Comparison of ENCODE assay signal across 9 cellular contexts in the genomic region with DNA sequence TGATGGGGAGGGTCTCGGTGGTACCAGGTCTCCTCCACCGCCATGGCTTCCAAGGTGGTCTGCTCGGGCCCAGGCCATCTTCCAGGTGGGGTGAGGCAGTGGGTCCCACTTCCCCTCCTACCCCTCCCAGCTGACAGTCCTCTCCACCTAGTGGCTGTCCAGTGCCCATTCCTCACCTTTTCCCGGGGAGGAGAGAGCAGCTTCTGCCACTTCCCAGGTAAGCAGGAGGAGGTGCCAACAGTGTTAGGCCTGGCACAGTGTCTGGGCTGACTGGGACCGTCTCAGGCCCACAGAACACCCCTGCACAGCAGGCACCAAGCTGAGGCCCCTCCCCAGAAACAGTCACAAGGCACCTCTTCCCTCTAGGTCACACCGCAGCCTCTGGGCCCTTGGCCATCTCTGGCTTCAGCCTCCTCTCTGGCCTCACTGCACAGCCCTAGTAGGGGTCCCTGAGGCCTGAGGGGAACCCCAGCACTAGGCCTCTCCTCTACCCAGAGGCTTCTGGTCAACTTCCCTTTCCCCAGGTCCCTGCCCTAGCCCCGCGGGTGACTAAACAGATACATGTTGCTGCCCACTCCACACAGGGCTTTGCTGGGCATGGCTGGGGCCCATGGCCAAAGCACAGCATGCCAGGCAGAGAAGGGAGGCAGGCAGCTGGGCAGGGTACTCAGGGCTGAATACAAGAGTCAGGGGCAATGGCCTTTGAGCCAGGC. TPM values are rescaled to one million over a fixed set of nuclear protein-coding genes. Genes with fewer than 3 reads are reported as not detected.
DNase-seq lines count a peak whose midpoint lies in the region; ATAC-seq and TF ChIP-seq lines count a peak whose summit lies in the region.
"Had no signal": no experiment of that assay in that cellular context is flagged by ENCODE, and none has a peak within 500 bp of the region (broad histone marks: within the 10 kb centered on the region; RNA-seq: fewer than 3 reads in every experiment).

No MANE protein-coding gene starts in this region.

- H3F3A ChIP-seq in PC-3 (ENCODE audit: low read length, unreplicated experiment) = no peaks in the 10 kb centered on the region

- ATAC-seq in PC-3 (no peak), GM18505 (IDR thresholded peaks at IDR 0.05; ENCODE audit: unreplicated experiment) (no peak), HG03039 (IDR thresholded peaks at IDR 0.05; ENCODE audit: unreplicated experiment) (no peak)

- no TSS peak for BruUV-seq in PC-3 (replicated peaks; lab: Mats Ljungman, UMichigan)

- H3K9me3 ChIP-seq in PC-3 (ENCODE audit: low read length) = no peaks in the 10 kb centered on the region

- H3K9me3 Mint-ChIP-seq in endothelial cell (ENCODE audit: unreplicated experiment) = no peaks in the 10 kb centered on the region

- peaks cover 17% of the 10 kb centered on the region for H3K4me1 Mint-ChIP-seq in endothelial cell (ENCODE audit: unreplicated experiment)

- H3K27ac Mint-ChIP-seq in endothelial cell (ENCODE audit: unreplicated experiment) = peak overlapping the region; percentile 90

- in situ Hi-C loops in G401 (cut with HindIII; ENCODE audit: low sequenced_read_pairs) = no loop called here

- peaks cover 20% of the 10 kb centered on the region for H3K4me1 ChIP-seq in PC-3 (ENCODE audit: insufficient read depth, low read length)

- no peak overlapping the region for H3K4me2 ChIP-seq in PC-3 (ENCODE audit: low read length)

- H3K27me3 Mint-ChIP-seq in endothelial cell (ENCODE audit: unreplicated experiment) = peaks cover 15% of the 10 kb centered on the region

- H3K36me3 ChIP-seq in PC-3 (ENCODE audit: low read depth, low read length) = peaks cover 40% of the 10 kb centered on the region

- no peak overlapping the region for H3K4me3 ChIP-seq in PC-3 (ENCODE audit: low read length)

- no peaks in the 10 kb centered on the region for H3K27me3 ChIP-seq in PC-3 (ENCODE audit: low read length)

- CTCF ChIA-PET in PC-3 (lab: Charles Lee) = no interaction called here

- no peaks in the 10 kb centered on the region for H3K9me2 ChIP-seq in PC-3 (replicated peaks; ENCODE audit: low read length)

- no peak overlapping the region for H2AFZ ChIP-seq in PC-3 (ENCODE audit: low read length)

- H3K4me3 Mint-ChIP-seq in endothelial cell (ENCODE audit: unreplicated experiment) = peak overlapping the region; percentile 87

- H3K9ac ChIP-seq in PC-3 (ENCODE audit: low read length) = no peak overlapping the region

- H4K20me1 ChIP-seq in PC-3 (ENCODE audit: low read length) = no peaks in the 10 kb centered on the region

- H3K27ac ChIP-seq in PC-3 (ENCODE audit: low read length) = peak overlapping the region; percentile 89; the same call in 1 of the 2 replicates

- H3K36me3 Mint-ChIP-seq in endothelial cell (ENCODE audit: low read depth, unreplicated experiment) = peaks cover 15% of the 10 kb centered on the region

- intact Hi-C loops in PC-3 (cut with micrococcal nuclease) = no loop called here

- H3K79me2 ChIP-seq in PC-3 (ENCODE audit: low read length) = peaks cover 23% of the 10 kb centered on the region

- peak; percentile 40 for TF ChIP-seq CTCF in PC-3 (conservative IDR thresholded peaks at IDR 0.05; ENCODE audit: low read depth, low read length)
- TF ChIP-seq CTCF in endothelial cell (IDR thresholded peaks at IDR 0.05; ENCODE audit: unreplicated experiment) = no peak

- DNase-seq in GF-D8 (lab: John Stamatoyannopoulos, UW) (peak; percentile 35), PC-3 (no peak), endothelial cell (ENCODE audit: low spot score) (no peak), pons (ENCODE audit: low spot score) (peak; percentile 68), activated gamma-delta T cell treated with Interleukin-2 at 50 U/mL for 16 hours (no peak), G401 (ENCODE audit: low spot score) (no peak)
- DNase-seq: SW 1271 had no signal

- POLR2A ChIA-PET in PC-3 (lab: Charles Lee; ENCODE audit: unreplicated experiment) = no interaction called here

- TF ChIP-seq POLR2A in GM18505 (IDR thresholded peaks at IDR 0.05; ENCODE audit: borderline replicate concordance, extremely low read depth, insufficient read depth, insufficient read length) = no peak

RNA-seq across cellular contexts. Expression of a gene that starts 2.3 kb away (rescaled TPM):
- total RNA-seq in PC-3 (2014; rRNA removed) = 58.9 and 63.9 TPM in 2 replicates
- 65.1 TPM for total RNA-seq in endothelial cell (ENCODE audit: unreplicated experiment)
- total RNA-seq in G401 (2014; rRNA removed; shearing (Covaris generic)) = 25.2 and 40.3 TPM in 2 replicates

RNA-seq across cellular contexts. Expression of a gene that starts 16.6 kb away (rescaled TPM):
- total RNA-seq in PC-3 (2014; rRNA removed) (35.1 and 52.4 TPM in 2 replicates), endothelial cell (ENCODE audit: unreplicated experiment) (7.3 TPM)
- 1.5 and 1.8 TPM in 2 replicates for total RNA-seq in G401 (2014; rRNA removed; shearing (Covaris generic))

RNA-seq across cellular contexts. Expression of a gene that starts 20.5 kb away (rescaled TPM):
- total RNA-seq in PC-3 (2014; rRNA removed) (103 TPM in 2 replicates), endothelial cell (ENCODE audit: unreplicated experiment) (92.7 TPM)
- 35.1 and 48.8 TPM in 2 replicates for total RNA-seq in G401 (2014; rRNA removed; shearing (Covaris generic))

Comparison
In these comparisons a context has a peak if more than half of its experiments do, and no peak if none do; other contexts are left out.
1. DNase-seq: peak in GF-D8 (single experiment) and pons (single experiment); none in PC-3 (single experiment), endothelial cell (single experiment), activated gamma-delta T cell treated with Interleukin-2 at 50 U/mL for 16 hours (single experiment) and G401 (single experiment).